Comparison of ENCODE assay signal across 1 cellular context in the genomic region with DNA sequence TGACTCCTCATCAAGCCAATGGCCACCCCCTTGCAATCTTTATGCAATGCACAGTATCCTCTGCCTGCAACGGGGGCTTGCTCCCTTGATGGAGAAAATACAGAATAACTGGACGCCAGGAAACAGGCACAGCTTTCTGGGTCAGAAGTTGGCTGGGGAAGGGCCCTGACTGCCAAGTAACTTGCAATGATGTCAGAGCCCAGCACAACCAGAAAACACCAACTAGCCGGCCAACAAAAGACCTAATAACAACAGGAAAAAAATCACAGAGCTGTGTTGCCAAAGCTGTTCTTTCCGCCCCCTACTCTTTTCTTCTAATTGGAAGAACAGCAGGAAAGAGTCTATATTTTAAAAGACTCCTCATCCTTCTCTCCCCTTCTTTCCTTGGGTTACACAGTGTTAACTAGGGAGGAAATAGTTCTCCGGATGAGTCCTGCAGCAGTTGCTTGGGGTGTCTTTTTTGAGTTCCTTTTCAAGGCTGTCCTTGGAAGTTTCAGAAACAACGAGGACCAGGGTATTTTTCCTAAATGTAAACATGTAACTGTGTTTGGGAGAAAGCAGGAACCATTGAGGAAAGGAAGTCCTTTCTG.
TF ChIP-seq lines count a peak whose summit lies in the region.

No MANE protein-coding gene starts in this region.

TF ChIP-seq in WTC11, 78 proteins besides CTCF, POLR2A, EP300 and RAD21 (continued from another document):
- TF ChIP-seq, protein P1, sequence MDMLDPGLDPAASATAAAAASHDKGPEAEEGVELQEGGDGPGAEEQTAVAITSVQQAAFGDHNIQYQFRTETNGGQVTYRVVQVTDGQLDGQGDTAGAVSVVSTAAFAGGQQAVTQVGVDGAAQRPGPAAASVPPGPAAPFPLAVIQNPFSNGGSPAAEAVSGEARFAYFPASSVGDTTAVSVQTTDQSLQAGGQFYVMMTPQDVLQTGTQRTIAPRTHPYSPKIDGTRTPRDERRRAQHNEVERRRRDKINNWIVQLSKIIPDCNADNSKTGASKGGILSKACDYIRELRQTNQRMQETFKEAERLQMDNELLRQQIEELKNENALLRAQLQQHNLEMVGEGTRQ (CRISPR knock-in tag; IDR thresholded peaks at IDR 0.05): no peak
- no peak for TF ChIP-seq GABPB1 (CRISPR knock-in tag; IDR thresholded peaks at IDR 0.05)
- TF ChIP-seq, protein P2, sequence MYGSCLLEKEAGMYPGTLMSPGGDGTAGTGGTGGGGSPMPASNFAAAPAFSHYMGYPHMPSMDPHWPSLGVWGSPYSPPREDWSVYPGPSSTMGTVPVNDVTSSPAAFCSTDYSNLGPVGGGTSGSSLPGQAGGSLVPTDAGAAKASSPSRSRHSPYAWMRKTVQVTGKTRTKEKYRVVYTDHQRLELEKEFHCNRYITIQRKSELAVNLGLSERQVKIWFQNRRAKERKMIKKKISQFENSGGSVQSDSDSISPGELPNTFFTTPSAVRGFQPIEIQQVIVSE (CRISPR knock-in tag; IDR thresholded peaks at IDR 0.05; ENCODE audit: borderline replicate concordance): no peak
- TF ChIP-seq SOX15 (CRISPR knock-in tag; IDR thresholded peaks at IDR 0.05): no peak
- no peak for TF ChIP-seq ETV6 (CRISPR knock-in tag; IDR thresholded peaks at IDR 0.05)
- TF ChIP-seq MLX (CRISPR knock-in tag; IDR thresholded peaks at IDR 0.05): no peak
TF ChIP-seq in WTC11: peak in this region for 0.
